23 cellular contexts compared by ENCODE assay signal in genomic region chr5:170587808-170588207, GRCh38.
"Had no signal": no experiment of that assay in that cellular context is flagged by ENCODE, and none has a peak within 500 bp of the region (broad histone marks: within the 10 kb centered on the region; RNA-seq: fewer than 3 reads in every experiment).

No MANE protein-coding gene starts in this region.

- DNase-seq: natural killer cell; occipital lobe; ovary; posterior cingulate gyrus; psoas muscle; right cardiac atrium; right lobe of liver; sigmoid colon; small intestine; stimulated activated CD4-positive, alpha-beta T cell treated with anti-CD3 and anti-CD28 coated beads, Interleukin-15, amount 100 ng/mL, for 24 hours; stimulated activated CD4-positive, alpha-beta T cell treated with anti-CD3 and anti-CD28 coated beads, Interleukin-2, amount 100 ng/mL, for 24 hours; stimulated activated CD4-positive, alpha-beta T cell treated with anti-CD3 and anti-CD28 coated beads, Interleukin-2, amount 100 ng/mL, for 48 hours; stimulated activated CD4-positive, alpha-beta T cell treated with anti-CD3 and anti-CD28 coated beads, Interleukin-4, amount 100 ng/mL, for 24 hours; stimulated activated naive B cell treated with anti-CD40 and anti-IgM and Interleukin-4, amounts not matched to agents 10 μg/mL and 1 μg/mL and 100 μg/mL, for 72 hours; stimulated activated naive CD4-positive, alpha-beta T cell treated with Interleukin-2 at 50 U/mL for 16 hours; stomach; thyroid gland; trophoblast cell; upper lobe of left lung had no signal

- H3K4me3 Mint-ChIP-seq: natural killer cell; nephron; neural progenitor cell; stimulated activated effector memory CD8-positive, alpha-beta T cell treated with anti-CD3 and anti-CD28 coated beads, Interleukin-12 subunit alpha, Interleukin-12 subunit beta, amount 100 ng/mL, for 72 hours; stimulated activated naive B cell treated with anti-CD40 and anti-IgM and Interleukin-4, amounts not matched to agents 10 μg/mL and 1 μg/mL and 100 μg/mL, for 72 hours had no signal

- H3K36me3 Mint-ChIP-seq: natural killer cell; neural progenitor cell; stimulated activated effector memory CD8-positive, alpha-beta T cell treated with anti-CD3 and anti-CD28 coated beads, Interleukin-12 subunit alpha, Interleukin-12 subunit beta, amount 100 ng/mL, for 72 hours; stimulated activated naive B cell treated with anti-CD40 and anti-IgM and Interleukin-4, amounts not matched to agents 10 μg/mL and 1 μg/mL and 100 μg/mL, for 72 hours had no signal

- ATAC-seq: natural killer cell; psoas muscle; right cardiac atrium; right lobe of liver; stimulated activated effector memory CD8-positive, alpha-beta T cell treated with anti-CD3 and anti-CD28 coated beads, Interleukin-12 subunit alpha, Interleukin-12 subunit beta, amount 100 ng/mL, for 72 hours; stimulated activated naive B cell treated with anti-CD40 and anti-IgM and Interleukin-4, amounts not matched to agents 10 μg/mL and 1 μg/mL and 100 μg/mL, for 72 hours had no signal

- H3K9me3 Mint-ChIP-seq: natural killer cell had no signal

- H3K27ac Mint-ChIP-seq: natural killer cell; nephron; progenitor cell of endocrine pancreas; stimulated activated effector memory CD8-positive, alpha-beta T cell treated with anti-CD3 and anti-CD28 coated beads, Interleukin-12 subunit alpha, Interleukin-12 subunit beta, amount 100 ng/mL, for 72 hours; stimulated activated naive B cell treated with anti-CD40 and anti-IgM and Interleukin-4, amounts not matched to agents 10 μg/mL and 1 μg/mL and 100 μg/mL, for 72 hours had no signal

- H3K4me1 Mint-ChIP-seq: natural killer cell; nephron; stimulated activated effector memory CD8-positive, alpha-beta T cell treated with anti-CD3 and anti-CD28 coated beads, Interleukin-12 subunit alpha, Interleukin-12 subunit beta, amount 100 ng/mL, for 72 hours; stimulated activated naive B cell treated with anti-CD40 and anti-IgM and Interleukin-4, amounts not matched to agents 10 μg/mL and 1 μg/mL and 100 μg/mL, for 72 hours had no signal
